In the genomic region with DNA sequence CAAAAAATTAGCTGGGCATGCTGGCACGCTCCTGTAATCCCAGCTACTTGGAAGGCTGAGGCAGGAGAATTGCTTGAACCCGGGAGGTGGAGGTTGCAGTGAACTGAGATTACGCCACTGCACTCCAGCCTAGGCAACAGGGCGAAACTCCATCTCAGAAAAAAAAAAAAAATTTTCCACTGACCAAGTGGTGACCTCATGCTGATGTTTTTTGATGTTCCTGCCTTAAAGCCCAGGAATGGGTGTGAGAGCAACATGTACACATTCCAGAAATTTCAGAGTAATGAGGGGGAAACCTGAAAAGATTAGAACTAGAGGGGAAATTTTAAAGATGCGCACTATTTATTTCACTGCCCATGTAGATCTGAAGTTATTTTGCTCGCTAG, we compare ENCODE assay signal across 21 cellular contexts. TPM values are rescaled to one million over a fixed set of nuclear protein-coding genes. Genes with fewer than 3 reads are reported as not detected.
A peak's percentile ranks its signal among the peaks of the same experiment; 100 is the strongest.
DNase-seq lines count a peak whose midpoint lies in the region; ATAC-seq, FAIRE-seq and TF ChIP-seq lines count a peak whose summit lies in the region.
"Had no signal": no experiment of that assay in that cellular context is flagged by ENCODE, and none has a peak within 500 bp of the region (broad histone marks: within the 10 kb centered on the region; RNA-seq: fewer than 3 reads in every experiment).

No MANE protein-coding gene starts in this region.

- TF ChIP-seq RAD21 in SK-N-SH (IDR thresholded peaks at IDR 0.05; ENCODE audit: low read length): no peak

- TF ChIP-seq CTCF in SK-N-SH (IDR thresholded peaks at IDR 0.05) (no peak), fibroblast of the aortic adventitia (IDR thresholded peaks at IDR 0.05; ENCODE audit: insufficient read depth, low read length) (no peak), osteoblast (IDR thresholded peaks at IDR 0.05; ENCODE audit: extremely low read depth, low read depth, low read length) (no peak), upper lobe of left lung (IDR thresholded peaks at IDR 0.05) (no peak), stomach (IDR thresholded peaks at IDR 0.05) (no peak), colonic mucosa (IDR thresholded peaks at IDR 0.05) (no peak)

- FAIRE-seq in urothelium cell line (lab: Jason Lieb, UNC): no peak

- 79% methylated on average over 6 of the region's 6 CpGs for WGBS in SK-N-SH (ENCODE audit: low lambda C conversion rate)
- 81 to 90% methylated on average over 5 to 6 of the region's 6 CpGs for WGBS in upper lobe of left lung, 2 donors
- 77 to 86% (median 78%) methylated on average over 6 of the region's 6 CpGs for WGBS in stomach, 5 donors

- H3K4me1 ChIP-seq in SK-N-SH (ENCODE audit: control insufficient read depth in 1 of 2, insufficient read depth in 2 of 2, low read depth in 1 of 2, low read length in 1 of 2) (no peaks in the 10 kb centered on the region; a peak in 1 of 4 replicates), osteoblast (ENCODE audit: insufficient read depth, low read length) (no peaks in the 10 kb centered on the region), upper lobe of left lung (no peaks in the 10 kb centered on the region), stomach (no peaks in the 10 kb centered on the region), colonic mucosa (no peaks in the 10 kb centered on the region)
- H3K4me1 ChIP-seq: Peyer's patch had no signal

- POLR2A ChIA-PET in SK-N-SH (lab: Yijun Ruan, JAX): interaction anchor here (1.1 kb wide), 1 partner anchor 14 kb away, joined by 4 read pairs; no protein-coding TSS in a partner anchor

- H4K20me1 ChIP-seq in SK-N-SH (ENCODE audit: insufficient read depth): no peaks in the 10 kb centered on the region
- H4K20me1 ChIP-seq in osteoblast (ENCODE audit: insufficient read depth, low read length): no peaks in the 10 kb centered on the region

- H3K36me3 ChIP-seq in SK-N-SH (replicated peaks in 1 of 2; ENCODE audit: control insufficient read depth in 1 of 2, insufficient read depth in 2 of 2, low read length in 1 of 2) (no peaks in the 10 kb centered on the region), osteoblast (ENCODE audit: insufficient read depth, low read length) (no peaks in the 10 kb centered on the region), upper lobe of left lung (no peaks in the 10 kb centered on the region), stomach (no peaks in the 10 kb centered on the region), colonic mucosa (no peaks in the 10 kb centered on the region)
- H3K36me3 ChIP-seq: Peyer's patch, tibial nerve had no signal

- no peak overlapping the region for H3K9ac ChIP-seq in SK-N-SH
- H3K9ac ChIP-seq in colonic mucosa (ENCODE audit: low read depth in 2 of 2, low read length in 2 of 2): no peak overlapping the region
- H3K9ac ChIP-seq: KMS-11 had no signal

- no peak for ATAC-seq in upper lobe of left lung (ENCODE audit: low FRiP score in 2 of 2)
- ATAC-seq: activated CD4-positive, alpha-beta T cell treated with anti-CD3 and anti-CD28 coated beads for 36 hours; natural killer cell treated with Interleukin-12 subunit alpha and Interleukin-12 subunit beta and Interleukin-15 and Interleukin-18, amount 100 ng/mL, for 72 hours had no signal

- CTCF ChIA-PET in SK-N-SH (lab: Yijun Ruan, JAX): interaction anchor here (0.6 to 2.8 kb wide), 8 partner anchors 20 to 506 kb away, joined by 3 to 12 read pairs (median 4); no protein-coding TSS in a partner anchor

- DNase-seq in HCEC 1CT (peak; percentile 79), SK-N-SH (no peak), fibroblast of the aortic adventitia (ENCODE audit: low read depth) (peak; percentile 62), urothelium cell line (ENCODE audit: low spot score) (peak; percentile 78), osteoblast (ENCODE audit: insufficient read length, low spot score, missing footprints) (no peak), upper lobe of left lung (no peak), stomach (no peak), colonic mucosa (no peak)
- DNase-seq: activated CD4-positive, alpha-beta T cell treated with anti-CD3 and anti-CD28 coated beads for 36 hours; activated naive CD8-positive, alpha-beta T cell treated with anti-CD3 and anti-CD28 coated beads for 36 hours; CD8-positive, alpha-beta memory T cell; hypothalamus; NCI-H146; NCI-H524 treated with DMSO at 0.1 percent for 48 hours; Peyer's patch; stimulated activated CD4-positive, alpha-beta T cell treated with anti-CD3 and anti-CD28 coated beads, Interleukin-2, amount 100 ng/mL, for 48 hours; T-helper 2 cell had no signal

- H3K4me2 ChIP-seq in SK-N-SH (no peak overlapping the region), osteoblast (ENCODE audit: insufficient read depth, low read length) (no peak overlapping the region)
- H3K4me2 ChIP-seq: KMS-11 had no signal

- H3K9me3 ChIP-seq in SK-N-SH (no peaks in the 10 kb centered on the region), osteoblast (ENCODE audit: low read depth, low read length) (no peaks in the 10 kb centered on the region), upper lobe of left lung (no peaks in the 10 kb centered on the region), stomach (no peaks in the 10 kb centered on the region), colonic mucosa (no peaks in the 10 kb centered on the region)
- H3K9me3 ChIP-seq: Peyer's patch, tibial nerve had no signal

- H3K4me3 ChIP-seq in SK-N-SH (ENCODE audit: low read depth in 2 of 2, low read length in 1 of 2) (no peak overlapping the region), fibroblast of the aortic adventitia (ENCODE audit: low read depth, low read length) (no peak overlapping the region), osteoblast (ENCODE audit: insufficient read depth, low read length) (no peak overlapping the region), upper lobe of left lung (no peak overlapping the region), stomach (no peak overlapping the region), colonic mucosa (no peak overlapping the region)
- H3K4me3 ChIP-seq: Peyer's patch, tibial nerve had no signal

- intact Hi-C loops in stomach (cut with DNase I; ENCODE audit: low total_unique reads): no loop called here
- intact Hi-C loops in colonic mucosa (cut with DNase I): no loop called here

- H2AFZ ChIP-seq in SK-N-SH (ENCODE audit: low read depth): no peak overlapping the region
- no peak overlapping the region for H2AFZ ChIP-seq in osteoblast (ENCODE audit: low read length)

- no peaks in the 10 kb centered on the region for H3F3A ChIP-seq in SK-N-SH (replicated peaks; ENCODE audit: insufficient read depth)

- H3K27me3 ChIP-seq in SK-N-SH (ENCODE audit: insufficient read depth): no peaks in the 10 kb centered on the region
- no peaks in the 10 kb centered on the region for H3K27me3 ChIP-seq in osteoblast (ENCODE audit: insufficient read depth, low read length)
- H3K27me3 ChIP-seq in upper lobe of left lung: no peaks in the 10 kb centered on the region
- no peaks in the 10 kb centered on the region for H3K27me3 ChIP-seq in stomach
- no peaks in the 10 kb centered on the region for H3K27me3 ChIP-seq in colonic mucosa
- H3K27me3 ChIP-seq: Peyer's patch, tibial nerve had no signal

- H3K79me2 ChIP-seq in SK-N-SH (ENCODE audit: insufficient read depth) (no peaks in the 10 kb centered on the region), osteoblast (ENCODE audit: insufficient read depth, low read length) (no peaks in the 10 kb centered on the region)

- TF ChIP-seq POLR2A in upper lobe of left lung (IDR thresholded peaks at IDR 0.05) (no peak), stomach (IDR thresholded peaks at IDR 0.05) (no peak)

- no peaks in the 10 kb centered on the region for H3K9me2 ChIP-seq in SK-N-SH

- TF ChIP-seq EP300 in SK-N-SH (IDR thresholded peaks at IDR 0.05; ENCODE audit: borderline replicate concordance in 1 of 2, low read depth in 1 of 2, low read length in 1 of 2) (no peak), upper lobe of left lung (IDR thresholded peaks at IDR 0.05) (no peak), stomach (IDR thresholded peaks at IDR 0.05) (no peak)

- H3K27ac ChIP-seq in SK-N-SH (ENCODE audit: low read depth in 2 of 2, low read length in 1 of 2) (no peak overlapping the region), osteoblast (ENCODE audit: low read depth, low read length) (no peak overlapping the region), upper lobe of left lung (no peak overlapping the region), stomach (no peak overlapping the region), colonic mucosa (no peak overlapping the region)
- H3K27ac ChIP-seq: KMS-11, Peyer's patch had no signal

RNA-seq across cellular contexts. Expression of a gene that starts 19.6 kb away (rescaled TPM):
- 3.9 and 6.0 TPM in 2 replicates for polyA plus RNA-seq in SK-N-SH (2012; rRNA removed)
- 3.0 and 4.2 TPM in 2 replicates for polyA plus RNA-seq in SK-N-SH (2012; cell fraction: cytosol; rRNA removed)
- polyA plus RNA-seq in SK-N-SH (2012; cell fraction: nucleus; rRNA removed): 7.3 and 13.1 TPM in 2 replicates
- total RNA-seq in fibroblast of the aortic adventitia (ENCODE audit: low replicate concordance): 0.81 and 5.6 TPM in 2 replicates
- total RNA-seq in osteoblast: under 0.01 and 0.29 TPM in 2 replicates
- total RNA-seq in upper lobe of left lung: 1 to 10 TPM in 2 of 6 donors, under 1 TPM in 3, not detected in 1; 0.15 to 1.4 (median 0.89) TPM
- under 1 TPM in 1 of 5 donors, not detected in 4; 0.73 TPM for total RNA-seq in stomach
- polyA plus RNA-seq in stomach: under 1 TPM in 2 of 3 donors, not detected in 1; 0.48 to 0.75 TPM
- under 1 TPM; 0.44 to 0.69 TPM for total RNA-seq in colonic mucosa
- total RNA-seq: natural killer cell treated with Interleukin-12 subunit alpha and Interleukin-12 subunit beta and Interleukin-15 and Interleukin-18, amount 100 ng/mL, for 72 hours had no signal
- polyA plus RNA-seq: CD8-positive, alpha-beta memory T cell had no signal

RNA-seq across cellular contexts. Expression of a gene that starts 24.3 kb away (rescaled TPM):
- polyA plus RNA-seq in SK-N-SH (2012; rRNA removed) (20.3 and 32.7 TPM in 2 replicates), stomach (10 to 100 TPM; 25.1 to 44.8 (median 35.0) TPM)
- polyA plus RNA-seq in SK-N-SH (2012; cell fraction: cytosol; rRNA removed): 13.4 and 24.0 TPM in 2 replicates
- 45.7 and 64.8 TPM in 2 replicates for polyA plus RNA-seq in SK-N-SH (2012; cell fraction: nucleus; rRNA removed)
- total RNA-seq in fibroblast of the aortic adventitia (ENCODE audit: low replicate concordance) (25.6 and 31.6 TPM in 2 replicates), osteoblast (18.5 and 19.4 TPM in 2 replicates), upper lobe of left lung (10 to 100 TPM; 25.7 to 91.2 (median 69.0) TPM), stomach (100 to 1,000 TPM in 1 of 5 donors, 10 to 100 TPM in 3, 1 to 10 TPM in 1; 9.4 to 120 (median 28.0) TPM), colonic mucosa (10 to 100 TPM; 56.1 to 56.3 TPM)

RNA-seq across cellular contexts. Expression of a gene that starts 35.7 kb away (rescaled TPM):
- polyA plus RNA-seq in SK-N-SH (2012; rRNA removed) (16.1 and 23.1 TPM in 2 replicates), stomach (10 to 100 TPM in 2 of 3 donors, 1 to 10 TPM in 1; 7.9 to 11.0 (median 10.2) TPM)
- polyA plus RNA-seq in SK-N-SH (2012; cell fraction: cytosol; rRNA removed): 9.1 and 10.0 TPM in 2 replicates
- polyA plus RNA-seq in SK-N-SH (2012; cell fraction: nucleus; rRNA removed): 29.2 and 35.1 TPM in 2 replicates
- total RNA-seq in fibroblast of the aortic adventitia (ENCODE audit: low replicate concordance) (10.7 and 19.3 TPM in 2 replicates), osteoblast (6.5 and 9.4 TPM in 2 replicates), upper lobe of left lung (10 to 100 TPM; 14.3 to 33.1 (median 20.4) TPM), stomach (100 to 1,000 TPM in 1 of 5 donors, 10 to 100 TPM in 3, 1 to 10 TPM in 1; 8.4 to 154 (median 16.4) TPM), colonic mucosa (10 to 100 TPM; 81.3 to 97.4 TPM)

RNA-seq across cellular contexts. Expression of a gene that starts 39.3 kb away (rescaled TPM):
- polyA plus RNA-seq in SK-N-SH (2012; rRNA removed): 0.93 and 1.5 TPM in 2 replicates
- polyA plus RNA-seq in SK-N-SH (2012; cell fraction: cytosol; rRNA removed): 0.44 and 0.47 TPM in 2 replicates
- 7.2 and 8.4 TPM in 2 replicates for polyA plus RNA-seq in SK-N-SH (2012; cell fraction: nucleus; rRNA removed)
- 0.27 TPM in 1 of 2 replicates, not detected in the other for total RNA-seq in fibroblast of the aortic adventitia (ENCODE audit: low replicate concordance)
- total RNA-seq in osteoblast: 0.36 TPM in 1 of 2 replicates, not detected in the other
- total RNA-seq in upper lobe of left lung: 1 to 10 TPM in 2 of 6 donors, under 1 TPM in 2, not detected in 2; 0.59 to 2.1 (median 1.3) TPM
- 1 to 10 TPM in 1 of 5 donors, not detected in 4; 2.3 TPM for total RNA-seq in stomach
- polyA plus RNA-seq in stomach: 1 to 10 TPM in 1 of 3 donors, under 1 TPM in 1, not detected in 1; 0.65 to 1.1 TPM
- under 1 TPM; 0.54 to 0.74 TPM for total RNA-seq in colonic mucosa
- total RNA-seq: epithelial cell of proximal tubule, Peyer's patch had no signal

Comparison
In these comparisons a context has a peak if more than half of its experiments do, and no peak if none do; other contexts are left out.
1. DNase-seq: peak in HCEC 1CT (single experiment), fibroblast of the aortic adventitia (single experiment) and urothelium cell line (single experiment); none in SK-N-SH (single experiment), osteoblast (single experiment), upper lobe of left lung (0 of 2), stomach (single experiment) and colonic mucosa (single experiment).